Comparison of ENCODE assay signal across 17 cellular contexts in genomic region chr6:44439270-44440045, GRCh38. TPM values are rescaled to one million over a fixed set of nuclear protein-coding genes. Genes with fewer than 3 reads are reported as not detected.
A peak's percentile ranks its signal among the peaks of the same experiment; 100 is the strongest.
DNase-seq lines count a peak whose midpoint lies in the region; ATAC-seq, FAIRE-seq and TF ChIP-seq lines count a peak whose summit lies in the region.
"Had no signal": no experiment of that assay in that cellular context is flagged by ENCODE, and none has a peak within 500 bp of the region (broad histone marks: within the 10 kb centered on the region; RNA-seq: fewer than 3 reads in every experiment).

No MANE protein-coding gene starts in this region.

- H2BK20ac ChIP-seq in H9 (ENCODE audit: low read depth, low read length, poor library complexity, severe bottlenecking): no peak overlapping the region

- H2AFZ ChIP-seq in HepG2 (ENCODE audit: low read length) (no peak overlapping the region), H9 (ENCODE audit: low read length) (no peak overlapping the region)

- no peak overlapping the region for H2BK120ac ChIP-seq in H9 (ENCODE audit: low read depth, low read length, poor library complexity, severe bottlenecking)

- no peak overlapping the region for H3K4me3 Mint-ChIP-seq in chondrocyte (ENCODE audit: unreplicated experiment)
- no peak overlapping the region for H3K4me3 Mint-ChIP-seq in H9
- H3K4me3 Mint-ChIP-seq: T-helper 2 cell treated with Interferon-gamma antibody and Interleukin-4, amounts not matched to agents 5 μg/mL and 100 μg/mL, for 36 hours had no signal

- no peaks in the 10 kb centered on the region for H3K27me3 Mint-ChIP-seq in chondrocyte (ENCODE audit: low read depth)
- H3K27me3 Mint-ChIP-seq in H9 (ENCODE audit: low read depth): no peaks in the 10 kb centered on the region

- H3K36me3 ChIP-seq in HepG2 (replicated peaks in 1 of 2; ENCODE audit: control insufficient read depth in 1 of 2, insufficient read depth in 2 of 2, low read length in 2 of 2) (peaks cover 5 to 34% of the 10 kb centered on the region in 2 experiments; a peak in 4 of 5 replicates), BE2C (no peaks in the 10 kb centered on the region; the same call in 1 of the 2 replicates)

- H3K36me3 Mint-ChIP-seq in chondrocyte (ENCODE audit: low read depth) (peaks cover 17% of the 10 kb centered on the region), H9 (ENCODE audit: insufficient read depth in 1 of 3, low read depth in 3 of 3) (peaks cover 21 to 49% (median 29%) of the 10 kb centered on the region in 3 experiments)

- WGBS in HepG2 (ENCODE audit: low lambda C conversion rate): 94% methylated on average over 6 of the region's 6 CpGs
- WGBS in H9 (ENCODE audit: extremely low coverage, insufficient read length, low lambda C conversion rate): no CpG with 5 or more reads among the region's 6 CpGs

- H3T11ph ChIP-seq in H9 (ENCODE audit: low read length): no peak overlapping the region

- no peak overlapping the region for H4K8ac ChIP-seq in H9 (replicated peaks; ENCODE audit: insufficient read length, low read depth, low read length)

- H3K27me3 ChIP-seq in HepG2 (ENCODE audit: control insufficient read depth in 1 of 2, insufficient read depth in 2 of 2, low read length in 2 of 2) (no peaks in the 10 kb centered on the region), BE2C (no peaks in the 10 kb centered on the region), H9 (ENCODE audit: insufficient read depth, low read length) (no peaks in the 10 kb centered on the region)
- H3K27me3 ChIP-seq: Peyer's patch, sigmoid colon had no signal

- TF ChIP-seq EP300 in HepG2 (IDR thresholded peaks at IDR 0.05; ENCODE audit: low read depth in 2 of 2, low read length in 2 of 2) (no peak), HepG2 (CRISPR knock-in tag; IDR thresholded peaks at IDR 0.05; ENCODE audit: borderline replicate concordance) (no peak)

- TF ChIP-seq RAD21 in HepG2 (CRISPR knock-in tag; IDR thresholded peaks at IDR 0.05): no peak

- in situ Hi-C loops in HepG2 (cut with HindIII; ENCODE audit: extremely low pct_ligation_motif_present, low pct_unique_long_range_greater_than_20kb): no loop called here

- H3K4me3 ChIP-seq in HepG2 (replicated peaks in 1 of 3; ENCODE audit: insufficient read depth in 1 of 3, low read depth in 2 of 3, low read length in 3 of 3) (no peak overlapping the region), BE2C (ENCODE audit: low read depth, low read length) (no peak overlapping the region)
- H3K4me3 ChIP-seq: Peyer's patch, sigmoid colon had no signal

- peaks cover 25% of the 10 kb centered on the region for H3K9me3 ChIP-seq in HepG2 (ENCODE audit: low read length)
- no peaks in the 10 kb centered on the region for H3K9me3 ChIP-seq in BE2C
- no peaks in the 10 kb centered on the region for H3K9me3 ChIP-seq in H9 (ENCODE audit: control insufficient read depth, low read depth, low read length)

- DNase-seq in EL (peak; percentile 63), MV-4-11 (lab: John Stamatoyannopoulos, UW) (peak; percentile 41), chondrocyte (ENCODE audit: low spot score) (no peak), HepG2 (ENCODE audit: low spot score) (no peak), BE2C (no peak), H9 (no peak)
- DNase-seq: activated CD4-positive, alpha-beta T cell treated with anti-CD3 and anti-CD28 coated beads, Interleukin-2, amount 50 U/mL, for 48 hours; GDM1; NCI-H1048; Peyer's patch; sigmoid colon had no signal

- TF ChIP-seq POLR2A in HepG2 (IDR thresholded peaks at IDR 0.05; ENCODE audit: insufficient read depth in 1 of 2, low read depth in 2 of 2, low read length in 2 of 2): no peak

- intact Hi-C loops in HepG2 (cut with micrococcal nuclease; ENCODE audit: unreplicated experiment): no loop called here

- no peak overlapping the region for H4K5ac ChIP-seq in H9 (ENCODE audit: insufficient read length, low read depth, low read length)

- no peak overlapping the region for H2AK5ac ChIP-seq in H9 (ENCODE audit: insufficient read length, low read length)

- no peak overlapping the region for H2BK12ac ChIP-seq in H9 (ENCODE audit: insufficient read length, low read depth, low read length)

- no peak for TF ChIP-seq CTCF in chondrocyte (IDR thresholded peaks at IDR 0.05)
- TF ChIP-seq CTCF in HepG2 (CRISPR knock-in tag; IDR thresholded peaks at IDR 0.05): no peak
- TF ChIP-seq CTCF in BE2C (IDR thresholded peaks at IDR 0.05; ENCODE audit: low read depth, low read length): no peak
- TF ChIP-seq CTCF in H9 (conservative IDR thresholded peaks at IDR 0.05): no peak

- H2BK15ac ChIP-seq in H9 (ENCODE audit: low read depth, low read length): no peak overlapping the region

- H3K9ac ChIP-seq in HepG2 (ENCODE audit: insufficient read depth, low read depth, low read length): no peak overlapping the region
- H3K9ac ChIP-seq in H9 (ENCODE audit: extremely low read depth, insufficient read length, low read length): no peak overlapping the region

- H3K56ac ChIP-seq in H9 (ENCODE audit: insufficient read length, low read depth, low read length): no peak overlapping the region

- no peak overlapping the region for H4K91ac ChIP-seq in H9 (ENCODE audit: insufficient read length, low read depth, low read length)

- H3K4me1 ChIP-seq in HepG2 (ENCODE audit: insufficient read depth, low read length) (no peaks in the 10 kb centered on the region), BE2C (no peaks in the 10 kb centered on the region), H9 (ENCODE audit: insufficient read depth, low read length) (no peaks in the 10 kb centered on the region)
- H3K4me1 ChIP-seq: Peyer's patch had no signal

- H3K14ac ChIP-seq in H9 (ENCODE audit: insufficient read depth, low read length): no peak overlapping the region

- H3K27ac ChIP-seq in HepG2 (ENCODE audit: extremely low read length, insufficient read depth, low read length): no peak overlapping the region
- H3K27ac ChIP-seq in H9 (ENCODE audit: insufficient read length, low read depth, low read length): no peak overlapping the region
- H3K27ac ChIP-seq: Peyer's patch, sigmoid colon had no signal

- H2BK5ac ChIP-seq in H9 (ENCODE audit: insufficient read length, low read length): no peak overlapping the region

- ATAC-seq in HepG2: no peak
- no peak for ATAC-seq in GM19351 (IDR thresholded peaks at IDR 0.05; ENCODE audit: unreplicated experiment)
- no peak for ATAC-seq in HG02798 (IDR thresholded peaks at IDR 0.05; ENCODE audit: poor library complexity, unreplicated experiment)

- no TSS peak for BruUV-seq in HepG2 (replicated peaks; lab: Mats Ljungman, UMichigan)

- no peak overlapping the region for H3K23ac ChIP-seq in H9 (ENCODE audit: insufficient read length, low read depth, low read length)

- H3K9me3 Mint-ChIP-seq in chondrocyte (ENCODE audit: low read depth): peaks cover 13% of the 10 kb centered on the region
- peaks cover 15 to 16% of the 10 kb centered on the region in 2 experiments for H3K9me3 Mint-ChIP-seq in H9

- H3K4me2 ChIP-seq in HepG2 (ENCODE audit: low read depth, low read length): no peak overlapping the region
- no peak overlapping the region for H3K4me2 ChIP-seq in H9 (ENCODE audit: insufficient read depth, insufficient read length, low read length)

- no peaks in the 10 kb centered on the region for H3K23me2 ChIP-seq in H9 (ENCODE audit: insufficient read length, low read depth, low read length, poor library complexity, severe bottlenecking)

- H4K20me1 ChIP-seq in HepG2 (ENCODE audit: insufficient read depth, low read length): 0 out of 2 replicates have a peak, but pooled peaks cover 6% of the 10 kb centered on the region
- H4K20me1 ChIP-seq in H9 (ENCODE audit: control insufficient read depth, insufficient read depth, insufficient read length): no peaks in the 10 kb centered on the region

- no peak overlapping the region for H3K18ac ChIP-seq in H9 (ENCODE audit: insufficient read length, low read depth, low read length)

- CTCF ChIA-PET in HepG2 (lab: Yijun Ruan, JAX; ENCODE audit: low intra/inter-chr PET ratio, low total read pairs): no interaction called here

- H3K4ac ChIP-seq in H9 (ENCODE audit: low read depth, low read length): no peak overlapping the region

- FAIRE-seq in HepG2 (lab: Jason Lieb, UNC): no peak
- FAIRE-seq: colon, GM18507, H1 had no signal

- peaks cover 18% of the 10 kb centered on the region for H3K4me1 Mint-ChIP-seq in chondrocyte (ENCODE audit: low read depth)
- H3K4me1 Mint-ChIP-seq in H9: no peaks in the 10 kb centered on the region

- POLR2A ChIA-PET in HepG2 (lab: Yijun Ruan, JAX): no interaction called here

- H3K79me2 ChIP-seq in HepG2 (ENCODE audit: insufficient read depth, low read length): no peaks in the 10 kb centered on the region
- H3K79me2 ChIP-seq in H9 (ENCODE audit: insufficient read depth, low read length): no peaks in the 10 kb centered on the region

- peaks cover 6% of the 10 kb centered on the region for H3K79me1 ChIP-seq in H9 (ENCODE audit: insufficient read depth, low read depth, low read length, poor library complexity, severe bottlenecking)

- peak overlapping the region; percentile 42 for H3K27ac Mint-ChIP-seq in chondrocyte (ENCODE audit: unreplicated experiment)
- no peak overlapping the region for H3K27ac Mint-ChIP-seq in H9
- H3K27ac Mint-ChIP-seq: T-helper 2 cell treated with Interferon-gamma antibody and Interleukin-4, amounts not matched to agents 5 μg/mL and 100 μg/mL, for 36 hours had no signal

RNA-seq across cellular contexts. Expression of gene CDC5L, which starts 52.0 kb away (rescaled TPM):
- 18.4 to 23.2 TPM (median 19.0 TPM) in 3 replicates for total RNA-seq in chondrocyte
- 34.2 and 54.5 TPM in 2 replicates for total RNA-seq in HepG2 (2016; rRNA removed; fragmentation: Illumina TruSeq; extraction: Trizol)
- 3.6 and 4.7 TPM in 2 replicates for total RNA-seq in HepG2 (2016; cell fraction: cytosol; rRNA removed; fragmentation: Illumina TruSeq; extraction: Trizol; ENCODE audit: low read depth)
- 33.7 and 54.6 TPM in 2 replicates for total RNA-seq in HepG2 (2016; cell fraction: insoluble cytoplasmic fraction; rRNA removed; fragmentation: Illumina TruSeq; extraction: Trizol)
- total RNA-seq in HepG2 (2016; cell fraction: membrane; rRNA removed; fragmentation: Illumina TruSeq; extraction: Trizol): 9.5 and 11.3 TPM in 2 replicates
- total RNA-seq in HepG2 (2016; cell fraction: nucleus; rRNA removed; fragmentation: Illumina TruSeq; extraction: Trizol): 28.9 and 29.6 TPM in 2 replicates
- 8.5 and 11.0 TPM in 2 replicates for polyA plus RNA-seq in HepG2 (2011; rRNA removed)
- 5.3 and 7.0 TPM in 2 replicates for polyA plus RNA-seq in HepG2 (2011; cell fraction: cytosol; rRNA removed)
- 4.6 and 4.7 TPM in 2 replicates for polyA plus RNA-seq in HepG2 (2011; cell fraction: nucleus; rRNA removed)
- 11.9 and 15.6 TPM in 2 replicates for polyA plus RNA-seq in HepG2 (2012)
- 1.3 and 1.5 TPM in 2 replicates for polyA plus RNA-seq in HepG2 (2016; cell fraction: cytosol; fragmentation: Illumina TruSeq; extraction: Trizol; ENCODE audit: low read depth)
- polyA plus RNA-seq in HepG2 (2016; cell fraction: insoluble cytoplasmic fraction; fragmentation: Illumina TruSeq; extraction: Trizol; ENCODE audit: low read depth): 36.3 and 37.4 TPM in 2 replicates
- 2.6 and 3.2 TPM in 2 replicates for polyA plus RNA-seq in HepG2 (2016; cell fraction: membrane; fragmentation: Illumina TruSeq; extraction: Trizol; ENCODE audit: low read depth)
- polyA plus RNA-seq in HepG2 (2016; cell fraction: nucleus; fragmentation: Illumina TruSeq; extraction: Trizol; ENCODE audit: insufficient read depth, low read depth): 17.6 and 18.0 TPM in 2 replicates
- polyA minus RNA-seq in HepG2 (2011; rRNA and poly(A)+ RNA removed; ENCODE audit: low replicate concordance): 8.3 and 17.7 TPM in 2 replicates
- polyA minus RNA-seq in HepG2 (2011; cell fraction: cytosol; rRNA and poly(A)+ RNA removed): 14.9 and 15.7 TPM in 2 replicates
- polyA minus RNA-seq in HepG2 (2011; cell fraction: nucleus; rRNA and poly(A)+ RNA removed): 32.6 and 34.1 TPM in 2 replicates
- polyA plus RNA-seq in BE2C (2012; ENCODE audit: insufficient read depth, insufficient read length, low read depth): 11.9 TPM
- total RNA-seq in H9 (2021): 34.3 and 34.6 TPM in 2 replicates

Comparison
In these comparisons a context has a peak if more than half of its experiments do, and no peak if none do; other contexts are left out.
1. DNase-seq: peak in EL (single experiment) and MV-4-11 (single experiment); none in chondrocyte (single experiment), HepG2 (single experiment), BE2C (single experiment) and H9 (single experiment).